In genomic region chr20:49871391-49871948, GRCh38 we compare ENCODE assay signal across 26 cellular contexts.
"Had no signal": no experiment of that assay in that cellular context is flagged by ENCODE, and none has a peak within 500 bp of the region (broad histone marks: within the 10 kb centered on the region; RNA-seq: fewer than 3 reads in every experiment).

No MANE protein-coding gene starts in this region.

- ATAC-seq: activated T-helper 17 cell treated with anti-CD3 and anti-CD28 coated beads, Interleukin-2, amount 50 U/mL, for 72 hours; T-cell had no signal

- H3K4me3 ChIP-seq: adrenal gland, MG63, Peyer's patch had no signal

- H3K27ac ChIP-seq: adrenal gland, Peyer's patch, VCaP had no signal

- H3K9me3 ChIP-seq: adrenal gland, MG63, Peyer's patch had no signal

- H3K27ac Mint-ChIP-seq: activated CD4-positive, alpha-beta memory T cell treated with anti-CD3 and anti-CD28 coated beads, Interleukin-2, amount 10 ng/mL, durations not matched to agents 7 days and 5 days; activated naive CD4-positive, alpha-beta T cell treated with anti-CD3 and anti-CD28 coated beads for 36 hours; activated naive CD8-positive, alpha-beta T cell; activated T-helper 17 cell treated with anti-CD3 and anti-CD28 coated beads, Interleukin-2, amount 50 U/mL, for 72 hours; T-cell had no signal

- H3K27me3 Mint-ChIP-seq: activated CD4-positive, alpha-beta memory T cell treated with anti-CD3 and anti-CD28 coated beads, Interleukin-2, amount 10 ng/mL, durations not matched to agents 7 days and 5 days; activated naive CD8-positive, alpha-beta T cell; activated T-helper 17 cell treated with anti-CD3 and anti-CD28 coated beads, Interleukin-2, amount 50 U/mL, for 72 hours; T-cell had no signal

- H3K4me1 Mint-ChIP-seq: T-cell had no signal

- H3K4me1 ChIP-seq: Peyer's patch had no signal

- DNase-seq: activated CD4-positive, alpha-beta memory T cell treated with anti-CD3 and anti-CD28 coated beads, Interleukin-2, amount 10 ng/mL, durations not matched to agents 7 days and 5 days; activated CD4-positive, alpha-beta T cell treated with anti-CD3 and anti-CD28 coated beads, Interleukin-2, amount 50 U/mL, for 1 hour; activated CD4-positive, CD25-positive, alpha-beta regulatory T cell; activated gamma-delta T cell; activated naive CD4-positive, alpha-beta T cell treated with anti-CD3 and anti-CD28 coated beads for 36 hours; activated T-cell treated with anti-CD3 and anti-CD28 coated beads for 4 hours; anterior cingulate cortex; caudate nucleus; MG63; MV-4-11; NCI-H1092 treated with DMSO at 0.1 percent for 48 hours; NCI-H1417 treated with DMSO at 0.1 percent for 48 hours; NCI-H1694; NCI-H2029; NCI-H2107; NCI-H226; NCI-H526; NCI-H774; OCI-M1; Peyer's patch; SIG-M5; T-cell had no signal

- H3K4me3 Mint-ChIP-seq: activated CD4-positive, alpha-beta memory T cell treated with anti-CD3 and anti-CD28 coated beads, Interleukin-2, amount 10 ng/mL, durations not matched to agents 7 days and 5 days; activated naive CD4-positive, alpha-beta T cell treated with anti-CD3 and anti-CD28 coated beads for 36 hours; activated naive CD8-positive, alpha-beta T cell; activated T-helper 17 cell treated with anti-CD3 and anti-CD28 coated beads, Interleukin-2, amount 50 U/mL, for 72 hours; T-cell had no signal

- H3K9me3 Mint-ChIP-seq: activated CD4-positive, alpha-beta memory T cell treated with anti-CD3 and anti-CD28 coated beads, Interleukin-2, amount 10 ng/mL, durations not matched to agents 7 days and 5 days; activated naive CD4-positive, alpha-beta T cell treated with anti-CD3 and anti-CD28 coated beads for 36 hours; activated T-helper 17 cell treated with anti-CD3 and anti-CD28 coated beads, Interleukin-2, amount 50 U/mL, for 72 hours; T-cell had no signal

- H3K27me3 ChIP-seq: adrenal gland, MG63, Peyer's patch had no signal
